In the genomic region with DNA sequence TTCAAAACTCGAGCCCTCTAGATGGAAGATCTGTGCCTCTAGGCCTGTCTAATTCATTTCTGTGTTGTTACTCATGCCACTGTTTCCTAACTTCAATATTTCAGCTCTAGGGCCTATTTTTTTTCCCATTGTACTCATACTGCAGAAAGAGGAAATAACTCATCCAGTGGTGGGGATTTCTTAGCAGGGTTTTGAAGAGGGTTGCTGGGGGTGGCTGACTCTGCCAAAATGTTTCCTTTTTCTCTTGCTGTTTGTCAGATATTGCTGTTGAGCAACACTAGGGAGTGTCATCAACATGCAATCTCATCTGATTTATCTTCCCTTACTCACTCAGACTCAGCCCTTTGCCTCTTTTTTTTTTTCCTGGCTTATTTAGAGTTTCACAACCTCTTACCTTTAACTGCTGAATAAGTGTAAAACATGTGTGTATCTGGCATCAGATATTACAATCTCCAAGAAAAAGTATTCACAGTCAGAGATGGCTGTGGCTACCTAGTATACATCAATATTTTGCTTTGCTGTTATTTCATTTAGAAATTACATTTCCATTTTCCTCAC, we compare ENCODE assay signal across 8 cellular contexts.
A peak's percentile ranks its signal among the peaks of the same experiment; 100 is the strongest.
DNase-seq lines count a peak whose midpoint lies in the region; ATAC-seq and TF ChIP-seq lines count a peak whose summit lies in the region.

No MANE protein-coding gene starts in this region.

- TF ChIP-seq CTCF in MM.1S (IDR thresholded peaks at IDR 0.05; ENCODE audit: low read length), result no peak

- no peak overlapping the region for H3K4me3 ChIP-seq in MM.1S (ENCODE audit: low read length)
- no peak overlapping the region for H3K4me3 ChIP-seq in skeletal muscle tissue (ENCODE audit: low read length in 3 of 3)

- peak overlapping the region; percentile 47; the same call in 1 of the 2 replicates for H3K27ac ChIP-seq in MM.1S (ENCODE audit: low read length)
- peak overlapping the region; percentile 67 for H3K27ac ChIP-seq in skeletal muscle tissue (ENCODE audit: low read depth, low read length)

- H4K20me1 ChIP-seq in MM.1S (ENCODE audit: insufficient read depth, low read length), result no peaks in the 10 kb centered on the region

- H3K9me2 ChIP-seq in MM.1S (replicated peaks; ENCODE audit: insufficient read depth, low read length), result no peaks in the 10 kb centered on the region

- H3F3A ChIP-seq in MM.1S (ENCODE audit: insufficient read depth, low read length), result 0 out of 2 replicates have a peak, but pooled peaks cover 6% of the 10 kb centered on the region

- H3K36me3 ChIP-seq in MM.1S (replicated peaks; ENCODE audit: insufficient read depth, low read length) (no peaks in the 10 kb centered on the region), skeletal muscle tissue (ENCODE audit: control insufficient read depth in 3 of 3, insufficient read depth in 3 of 3, low read length in 3 of 3) (no peaks in the 10 kb centered on the region)

- H3K4me1 ChIP-seq in MM.1S (ENCODE audit: low read length), result peaks cover 32% of the 10 kb centered on the region
- H3K4me1 ChIP-seq in skeletal muscle tissue (ENCODE audit: control insufficient read depth in 3 of 3, insufficient read depth in 3 of 3, low read length in 3 of 3), result peaks cover 0 to 2% (median 0%) of the 10 kb centered on the region in 3 donors

- H3K9me3 ChIP-seq in MM.1S (replicated peaks; ENCODE audit: insufficient read depth, low read length), result no peaks in the 10 kb centered on the region
- no peaks in the 10 kb centered on the region for H3K9me3 ChIP-seq in skeletal muscle tissue (ENCODE audit: control insufficient read depth in 3 of 3, low read length in 3 of 3)

- H3K27me3 ChIP-seq in MM.1S (replicated peaks; ENCODE audit: insufficient read depth, low read length) (no peaks in the 10 kb centered on the region), skeletal muscle tissue (ENCODE audit: control insufficient read depth in 3 of 3, insufficient read depth in 3 of 3, low read length in 3 of 3) (no peaks in the 10 kb centered on the region)

- peak overlapping the region; percentile 7; the same call in 1 of the 2 replicates for H3K4me2 ChIP-seq in MM.1S (ENCODE audit: low read depth, low read length)

- 0 out of 2 replicates have a peak overlapping the region, but pooled peaks have one; percentile 1 for H2AFZ ChIP-seq in MM.1S (ENCODE audit: low read length)

- in situ Hi-C loops in G401 (cut with HindIII; ENCODE audit: low sequenced_read_pairs), result no loop called here

- H3K79me2 ChIP-seq in MM.1S (ENCODE audit: low read length), result no peaks in the 10 kb centered on the region

- no peak for ATAC-seq in HG03108 (IDR thresholded peaks at IDR 0.05; ENCODE audit: unreplicated experiment)

- no peak overlapping the region for H3K9ac ChIP-seq in MM.1S (ENCODE audit: low read length)
- H3K9ac ChIP-seq in skeletal muscle tissue (ENCODE audit: low read depth in 1 of 3, low read length in 3 of 3), result no peak overlapping the region

- DNase-seq in G401 (ENCODE audit: low spot score) (peak; percentile 7), MM.1S (peak; percentile 57), globus pallidus (ENCODE audit: low spot score) (peak; percentile 68), NCI-H2227 treated with DMSO at 0.1 percent for 48 hours (lab: John Stamatoyannopoulos, UW) (no peak), NCI-H2227 (lab: John Stamatoyannopoulos, UW; ENCODE audit: unreplicated experiment) (no peak)
- DNase-seq in activated CD8-positive, alpha-beta memory T cell treated with anti-CD3 and anti-CD28 coated beads, Interleukin-2, amount 50 U/mL, for 48 hours, result peak; percentile 58

Comparison
In these comparisons a context has a peak if more than half of its experiments do, and no peak if none do; other contexts are left out.
1. DNase-seq: peak in G401 (single experiment), MM.1S (single experiment), activated CD8-positive, alpha-beta memory T cell treated with anti-CD3 and anti-CD28 coated beads, Interleukin-2, amount 50 U/mL, for 48 hours (single experiment) and globus pallidus (single experiment); none in NCI-H2227 treated with DMSO at 0.1 percent for 48 hours (single experiment) and NCI-H2227 (single experiment).